21 cellular contexts compared by ENCODE assay signal in the genomic region with DNA sequence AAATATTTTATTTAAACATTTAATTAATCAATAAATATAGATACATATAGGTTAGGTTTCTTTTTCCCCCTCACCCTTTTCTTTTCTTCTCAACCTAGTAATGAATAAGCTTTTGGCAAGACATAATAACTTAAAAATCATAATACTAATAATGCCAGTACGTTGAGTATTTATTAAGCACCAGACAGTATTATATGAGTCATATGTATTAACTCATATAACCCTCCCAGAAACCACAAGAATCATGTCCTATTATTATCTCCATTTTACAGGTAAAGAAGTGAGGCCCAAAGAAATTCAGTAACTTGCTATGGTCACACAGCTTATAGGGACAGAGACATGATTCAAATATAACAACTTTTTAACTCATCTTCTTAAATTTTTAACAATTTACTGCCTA.
"Had no signal": no experiment of that assay in that cellular context is flagged by ENCODE, and none has a peak within 500 bp of the region (broad histone marks: within the 10 kb centered on the region; RNA-seq: fewer than 3 reads in every experiment).

No MANE protein-coding gene starts in this region.

- ATAC-seq: mucosa of descending colon; naive thymus-derived CD4-positive, alpha-beta T cell; natural killer cell treated with Interleukin-12 subunit alpha and Interleukin-12 subunit beta and Interleukin-15 and Interleukin-18, amount 100 ng/mL, for 72 hours; right lobe of liver; stimulated activated memory B cell treated with anti-CD40 and anti-IgM and Interleukin-4, amounts not matched to agents 10 μg/mL and 1 μg/mL and 100 μg/mL, for 72 hours had no signal

- DNase-seq: islet precursor cell; left ventricle myocardium inferior; midbrain; mucosa of descending colon; naive thymus-derived CD4-positive, alpha-beta T cell; ovary; right lobe of liver; stimulated activated CD4-positive, alpha-beta T cell treated with anti-CD3 and anti-CD28 coated beads, Interleukin-1b, Interleukin-23, amount 100 ng/mL, for 48 hours; stimulated activated CD4-positive, alpha-beta T cell treated with anti-CD3 and anti-CD28 coated beads, Interleukin-2, amount 100 ng/mL, for 48 hours; stimulated activated CD4-positive, alpha-beta T cell treated with anti-CD3 and anti-CD28 coated beads, Interleukin-4, amount 100 ng/mL, for 4 hours; stimulated activated CD8-positive, alpha-beta memory T cell treated with anti-CD3 and anti-CD28 coated beads, Interleukin-4, amount 100 ng/mL, for 48 hours; tibial artery; trophoblast cell; uterus had no signal

- H3K27me3 ChIP-seq: ovary, right atrium auricular region, right lobe of liver, suprapubic skin, tibial artery, uterus had no signal

- H3K27ac ChIP-seq: left ventricle myocardium inferior, ovary, right atrium auricular region, right lobe of liver, suprapubic skin, thoracic aorta, tibial artery, uterus had no signal

- H3K4me3 ChIP-seq: left ventricle myocardium inferior, lung, mucosa of descending colon, ovary, right atrium auricular region, right lobe of liver, smooth muscle cell, suprapubic skin, thoracic aorta, tibial artery, uterus had no signal

- H3K4me1 ChIP-seq: left ventricle myocardium inferior, right atrium auricular region, right lobe of liver, suprapubic skin, tibial artery, uterus had no signal

- H3K36me3 ChIP-seq: left ventricle myocardium inferior, ovary, right atrium auricular region, right lobe of liver, suprapubic skin, thoracic aorta, tibial artery, uterus had no signal

- H3K9me3 ChIP-seq: left ventricle myocardium inferior, mucosa of descending colon, ovary, right atrium auricular region, right lobe of liver, suprapubic skin, thoracic aorta, tibial artery, uterus had no signal

- H3K4me2 ChIP-seq: smooth muscle cell had no signal
